8 cellular contexts compared by ENCODE assay signal in genomic region chr22:46052801-46053562, GRCh38.
DNase-seq lines count a peak whose midpoint lies in the region; ATAC-seq, FAIRE-seq and TF ChIP-seq lines count a peak whose summit lies in the region.

No MANE protein-coding gene starts in this region.

- peaks cover 81 to 88% of the 10 kb centered on the region in 2 donors for H3K4me1 Mint-ChIP-seq in immature natural killer cell

- no peak for FAIRE-seq in small intestine (lab: Jason Lieb, UNC)

- WGBS in adrenal gland, 4 donors = 2 to 7% (median 4%) methylated on average over 19 to 26 of the region's 26 CpGs
- 9 to 16% (median 12%) methylated on average over 26 of the region's 26 CpGs for WGBS in small intestine, 3 donors

- H3K4me1 ChIP-seq in adrenal gland (replicated peaks in 1 of 2) = peaks cover 51 to 65% of the 10 kb centered on the region in 2 donors
- peaks cover 7 to 13% of the 10 kb centered on the region in 2 donors for H3K4me1 ChIP-seq in small intestine (ENCODE audit: control insufficient read depth in 2 of 2, insufficient read depth in 1 of 2, low read depth in 1 of 2, low read length in 1 of 2)

- TF ChIP-seq POLR2A in adrenal gland (IDR thresholded peaks at IDR 0.05) = no peak

- H3K4me3 ChIP-seq in adrenal gland = peak overlapping the region in 2 of 4 donors; percentile 78 to 83
- peak overlapping the region; percentile 70 to 80 for H3K4me3 ChIP-seq in small intestine (ENCODE audit: low read depth in 1 of 2, low read length in 2 of 2)

- DNase-seq in GF-D8 (lab: John Stamatoyannopoulos, UW) (peak; percentile 61), NCI-H2171 treated with DMSO at 0.1 percent for 48 hours (lab: John Stamatoyannopoulos, UW) (peak; percentile 47), adrenal gland (peak; percentile 57 to 81 (median 71)), immature natural killer cell (peak in 2 of 3 donors; percentile 32 to 33), small intestine (peak; percentile 62)

- H3K27ac ChIP-seq in adrenal gland (peak overlapping the region; percentile 95 to 99 (median 98)), small intestine (ENCODE audit: low read depth in 1 of 2, low read length in 1 of 2) (peak overlapping the region; percentile 39 to 97)

- H3K27me3 ChIP-seq in adrenal gland (no peaks in the 10 kb centered on the region), small intestine (ENCODE audit: control insufficient read depth in 2 of 2, insufficient read depth in 2 of 2, low read length in 2 of 2) (no peaks in the 10 kb centered on the region)

- peak overlapping the region; percentile 81 to 97 (median 91) for H3K27ac Mint-ChIP-seq in immature natural killer cell

- ATAC-seq in HG02970 (IDR thresholded peaks at IDR 0.05; ENCODE audit: low FRiP score, unreplicated experiment) (no peak), HG03097 (IDR thresholded peaks at IDR 0.05; ENCODE audit: low FRiP score, unreplicated experiment) (no peak), GM19324 (IDR thresholded peaks at IDR 0.05; ENCODE audit: low FRiP score, unreplicated experiment) (no peak)

- peaks cover 4 to 7% (median 7%) of the 10 kb centered on the region in 3 donors for H3K27me3 Mint-ChIP-seq in immature natural killer cell (ENCODE audit: low read depth in 3 of 3)

- no peaks in the 10 kb centered on the region for H3K9me3 Mint-ChIP-seq in immature natural killer cell

- no peak for TF ChIP-seq CTCF in adrenal gland (IDR thresholded peaks at IDR 0.05)

- H3K36me3 ChIP-seq in adrenal gland (replicated peaks in 1 of 2) (no peaks in the 10 kb centered on the region), small intestine (ENCODE audit: control insufficient read depth in 2 of 2, insufficient read depth in 2 of 2, low read length in 2 of 2) (no peaks in the 10 kb centered on the region)

- peak overlapping the region; percentile 86 to 93 (median 90) for H3K4me3 Mint-ChIP-seq in immature natural killer cell

- H3K36me3 Mint-ChIP-seq in immature natural killer cell = no peaks in the 10 kb centered on the region

- intact Hi-C loops in adrenal gland (cut with DNase I) = no loop called here

- H3K9me3 ChIP-seq in adrenal gland (replicated peaks in 1 of 3) (no peaks in the 10 kb centered on the region), small intestine (ENCODE audit: control insufficient read depth, low read depth) (no peaks in the 10 kb centered on the region)
